Comparison of ENCODE assay signal across 17 cellular contexts in the genomic region with DNA sequence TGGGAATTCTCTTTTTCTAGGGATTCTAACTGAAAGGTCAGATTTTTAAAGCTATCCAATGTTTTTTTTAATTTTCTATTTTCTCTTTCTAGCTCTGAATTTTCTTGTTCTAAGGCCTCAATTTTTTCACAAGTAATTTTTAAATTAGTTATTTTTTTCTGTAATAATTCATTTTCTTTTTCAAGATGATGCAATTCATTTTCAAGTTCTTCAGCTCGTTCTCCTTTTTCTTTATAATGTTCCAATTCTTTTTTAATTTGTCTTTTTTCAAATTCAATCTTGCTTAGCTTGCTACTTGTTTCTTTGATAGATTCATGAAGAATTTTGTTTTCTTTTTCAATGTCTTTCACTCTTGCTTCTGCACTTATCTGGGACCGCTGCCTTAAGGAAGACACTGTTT.
DNase-seq lines count a peak whose midpoint lies in the region; FAIRE-seq and TF ChIP-seq lines count a peak whose summit lies in the region.
"Had no signal": no experiment of that assay in that cellular context is flagged by ENCODE, and none has a peak within 500 bp of the region (broad histone marks: within the 10 kb centered on the region; RNA-seq: fewer than 3 reads in every experiment).

No MANE protein-coding gene starts in this region.

- no peak overlapping the region for H3K18ac ChIP-seq in trophoblast cell (ENCODE audit: low read length)

- no peaks in the 10 kb centered on the region for H3K79me2 ChIP-seq in trophoblast cell (ENCODE audit: control insufficient read depth, insufficient read depth, low read length, poor library complexity)

- H3K9me3 Mint-ChIP-seq in endodermal cell (no peaks in the 10 kb centered on the region), nephron progenitor cell (no peaks in the 10 kb centered on the region)
- H3K9me3 Mint-ChIP-seq: CD8-positive, alpha-beta T cell; H9 had no signal

- no peak overlapping the region for H2AFZ ChIP-seq in trophoblast cell (ENCODE audit: insufficient read depth, low read length, poor library complexity)

- TF ChIP-seq POLR2A in GM12892 (IDR thresholded peaks at IDR 0.05; ENCODE audit: low read depth, low read length) = no peak

- H3K36me3 ChIP-seq in endodermal cell (ENCODE audit: control insufficient read depth, insufficient read depth, low read length) (peaks cover 53% of the 10 kb centered on the region), trophoblast cell (ENCODE audit: control insufficient read depth in 1 of 2, insufficient read depth in 2 of 2, low read length in 2 of 2) (peaks cover 0 to 3% of the 10 kb centered on the region in 2 experiments), left ventricle myocardium inferior (peaks cover 41% of the 10 kb centered on the region)

- no peaks in the 10 kb centered on the region for H3K79me1 ChIP-seq in trophoblast cell (ENCODE audit: low read length)

- no peak overlapping the region for H3K4me3 ChIP-seq in endodermal cell (ENCODE audit: low read length)
- H3K4me3 ChIP-seq in trophoblast cell (ENCODE audit: low read depth, low read length) = no peak overlapping the region
- H3K4me3 ChIP-seq in left ventricle myocardium inferior = no peak overlapping the region
- H3K4me3 ChIP-seq: BLaER1 treated with 17β-estradiol and CSF1 and Interleukin-3, amounts not matched to agents 10 nM and 100 nM; GM12878 had no signal

- no peaks in the 10 kb centered on the region for H3K4me1 ChIP-seq in endodermal cell (ENCODE audit: control insufficient read depth, insufficient read depth, low read length)
- H3K4me1 ChIP-seq in trophoblast cell (ENCODE audit: control insufficient read depth in 1 of 2, insufficient read depth in 2 of 2, low read length in 2 of 2) = no peaks in the 10 kb centered on the region
- H3K4me1 ChIP-seq in left ventricle myocardium inferior = no peaks in the 10 kb centered on the region
- H3K4me1 ChIP-seq: BLaER1 treated with 17β-estradiol and CSF1 and Interleukin-3, amounts not matched to agents 10 nM and 100 nM had no signal

- H4K8ac ChIP-seq in trophoblast cell (ENCODE audit: low read depth, low read length) = no peak overlapping the region

- no peak for DNase-seq in endodermal cell
- no peak for DNase-seq in nephron progenitor cell
- no peak for DNase-seq in NOMO-1 treated with DMSO at 0.1 percent for 48 hours (lab: John Stamatoyannopoulos, UW; ENCODE audit: unreplicated experiment)
- DNase-seq in trophoblast cell = no peak
- DNase-seq in GM12892 (ENCODE audit: insufficient read length) = no peak
- no peak for DNase-seq in left ventricle myocardium inferior
- DNase-seq: 8988T; Calu3; CD8-positive, alpha-beta T cell; DMS79 treated with DMSO at 0.1 percent for 48 hours; H9 had no signal

- no peak overlapping the region for H3K23ac ChIP-seq in trophoblast cell (ENCODE audit: low read length)

- H3K27ac Mint-ChIP-seq in endodermal cell (peak overlapping the region; percentile 59), nephron progenitor cell (peak overlapping the region; percentile 94)
- H3K27ac Mint-ChIP-seq: B cell; CD8-positive, alpha-beta T cell had no signal

- H3K4ac ChIP-seq in trophoblast cell (ENCODE audit: low read depth, low read length) = no peak overlapping the region

- H4K91ac ChIP-seq in trophoblast cell (ENCODE audit: low read depth, low read length) = no peak overlapping the region

- H3K14ac ChIP-seq in trophoblast cell (ENCODE audit: low read length) = no peak overlapping the region

- H3K4me1 Mint-ChIP-seq in endodermal cell (no peaks in the 10 kb centered on the region), nephron progenitor cell (no peaks in the 10 kb centered on the region)
- H3K4me1 Mint-ChIP-seq: B cell, H9 had no signal

- WGBS in endodermal cell (ENCODE audit: insufficient coverage in 1 of 2, insufficient read length in 1 of 2), 2 experiments = 80% methylated on average over 2 of the region's 2 CpGs; no CpG with 5 or more reads in 1 of the 2 experiments
- no CpG with 5 or more reads among the region's 2 CpGs for WGBS in trophoblast cell (ENCODE audit: extremely low coverage, insufficient coverage, insufficient read length)

- H3K4me2 ChIP-seq in trophoblast cell (ENCODE audit: low read length) = no peak overlapping the region
- H3K4me2 ChIP-seq: BLaER1 treated with 17β-estradiol and CSF1 and Interleukin-3, amounts not matched to agents 10 nM and 100 nM had no signal

- no peaks in the 10 kb centered on the region for H3K9me3 ChIP-seq in endodermal cell (ENCODE audit: control insufficient read depth, low read length)
- H3K9me3 ChIP-seq in trophoblast cell (ENCODE audit: insufficient read depth, low read depth, low read length) = no peaks in the 10 kb centered on the region
- no peaks in the 10 kb centered on the region for H3K9me3 ChIP-seq in left ventricle myocardium inferior (replicated peaks)

- peak; percentile 46 for FAIRE-seq in A204.1 (lab: Jason Lieb, UNC)
- FAIRE-seq in TTC549 (lab: Jason Lieb, UNC) = peak; percentile 52
- no peak for FAIRE-seq in GM12892 (lab: Jason Lieb, UNC)
- FAIRE-seq: GM12878, GM18507 had no signal

- H2BK12ac ChIP-seq in trophoblast cell (ENCODE audit: low read length) = no peak overlapping the region

- H4K12ac ChIP-seq in trophoblast cell (ENCODE audit: low read depth, low read length) = no peak overlapping the region

- H3K27me3 Mint-ChIP-seq in endodermal cell (ENCODE audit: insufficient read depth) = no peaks in the 10 kb centered on the region
- H3K27me3 Mint-ChIP-seq in nephron progenitor cell (ENCODE audit: low read depth, poor library complexity) = no peaks in the 10 kb centered on the region
- H3K27me3 Mint-ChIP-seq: B cell had no signal

- H2BK5ac ChIP-seq in trophoblast cell (ENCODE audit: low read depth, low read length, poor library complexity) = no peak overlapping the region

- TF ChIP-seq CTCF in endodermal cell (conservative IDR thresholded peaks at IDR 0.05) = no peak
- no peak for TF ChIP-seq CTCF in nephron progenitor cell (IDR thresholded peaks at IDR 0.05)
- no peak for TF ChIP-seq CTCF in left ventricle myocardium inferior (IDR thresholded peaks at IDR 0.05; ENCODE audit: borderline replicate concordance)

- H3K36me3 Mint-ChIP-seq in endodermal cell (ENCODE audit: low read depth) (peaks cover 28% of the 10 kb centered on the region), nephron progenitor cell (ENCODE audit: low read depth) (peaks cover 59% of the 10 kb centered on the region)

- no peak overlapping the region for H3K4me3 Mint-ChIP-seq in endodermal cell
- no peak overlapping the region for H3K4me3 Mint-ChIP-seq in nephron progenitor cell
- H3K4me3 Mint-ChIP-seq: B cell; CD8-positive, alpha-beta T cell; H9 had no signal

- H3K27me3 ChIP-seq in endodermal cell (ENCODE audit: control insufficient read depth, insufficient read depth, low read length, poor library complexity, severe bottlenecking) (no peaks in the 10 kb centered on the region), trophoblast cell (ENCODE audit: insufficient read depth, low read length) (no peaks in the 10 kb centered on the region), left ventricle myocardium inferior (ENCODE audit: low read depth) (no peaks in the 10 kb centered on the region)
- H3K27me3 ChIP-seq: BLaER1 treated with 17β-estradiol and CSF1 and Interleukin-3, amounts not matched to agents 10 nM and 100 nM had no signal

- no peak overlapping the region for H2AK5ac ChIP-seq in trophoblast cell (ENCODE audit: low read length)

- intact Hi-C loops in left ventricle myocardium inferior (cut with micrococcal nuclease) = no loop called here

- no peak overlapping the region for H3K9ac ChIP-seq in endodermal cell (ENCODE audit: extremely low read depth, low read length, poor library complexity, severe bottlenecking)
- H3K9ac ChIP-seq in trophoblast cell (ENCODE audit: low read length) = no peak overlapping the region
- H3K9ac ChIP-seq: BLaER1 treated with 17β-estradiol and CSF1 and Interleukin-3, amounts not matched to agents 10 nM and 100 nM had no signal

- no peak overlapping the region for H2BK120ac ChIP-seq in trophoblast cell (ENCODE audit: insufficient read depth, low read length, poor library complexity)

- H3K27ac ChIP-seq in endodermal cell (ENCODE audit: low read depth, low read length) = no peak overlapping the region
- H3K27ac ChIP-seq in trophoblast cell (ENCODE audit: low read depth, low read length) = no peak overlapping the region
- H3K27ac ChIP-seq in left ventricle myocardium inferior (replicated peaks) = no peak overlapping the region
- H3K27ac ChIP-seq: BLaER1 treated with 17β-estradiol and CSF1 and Interleukin-3, amounts not matched to agents 10 nM and 100 nM had no signal
